Comparison of ENCODE assay signal across 8 cellular contexts in the genomic region with DNA sequence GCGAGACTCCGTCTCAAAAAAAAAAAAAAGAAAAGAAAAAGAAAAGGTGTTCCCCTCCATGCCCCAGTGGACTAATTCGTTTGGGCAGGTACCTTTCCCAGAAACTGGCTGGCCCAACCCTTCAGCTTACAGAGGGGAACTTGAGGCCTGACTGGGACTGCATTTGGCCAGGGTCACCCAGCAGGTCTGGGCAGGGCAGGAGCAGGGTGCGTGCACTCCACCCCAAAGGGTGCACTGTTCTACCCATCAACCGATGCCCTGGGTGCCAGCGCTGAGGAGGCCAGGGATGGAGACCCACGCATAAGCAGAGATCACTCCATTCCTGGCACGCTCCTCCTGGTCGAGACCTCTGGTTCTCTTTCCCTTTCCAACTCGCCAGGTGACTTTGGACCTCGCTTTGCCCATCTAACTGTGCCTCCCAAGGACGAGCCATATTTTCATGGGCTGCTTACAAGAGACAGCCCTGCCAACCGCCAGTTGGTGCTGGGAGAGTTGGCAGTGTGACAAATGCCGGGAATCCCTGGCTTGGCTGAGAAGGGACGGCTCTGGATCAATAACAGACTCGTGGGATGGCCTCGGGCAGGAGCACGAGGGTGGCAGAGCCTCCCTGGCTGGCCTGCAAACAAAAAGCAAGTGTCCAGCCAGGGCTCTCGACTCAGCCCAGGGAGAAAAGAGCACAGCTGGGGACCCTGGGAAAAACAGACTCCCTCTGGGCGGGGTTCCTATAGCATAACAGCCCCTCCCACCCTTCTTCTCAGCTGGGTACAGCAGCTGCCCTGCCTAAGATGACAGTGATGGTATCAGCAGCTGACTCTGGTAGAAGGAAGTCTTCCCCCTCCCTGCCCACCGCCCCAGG. TPM values are rescaled to one million over a fixed set of nuclear protein-coding genes. Genes with fewer than 3 reads are reported as not detected.
A peak's percentile ranks its signal among the peaks of the same experiment; 100 is the strongest.
DNase-seq lines count a peak whose midpoint lies in the region; ATAC-seq and TF ChIP-seq lines count a peak whose summit lies in the region.

No MANE protein-coding gene starts in this region.

- TF ChIP-seq CTCF in chondrocyte (IDR thresholded peaks at IDR 0.05) = no peak

- H3K4me1 Mint-ChIP-seq in chondrocyte (ENCODE audit: low read depth) = peaks cover 30% of the 10 kb centered on the region
- peaks cover 12% of the 10 kb centered on the region for H3K4me1 Mint-ChIP-seq in activated naive CD4-positive, alpha-beta T cell treated with anti-CD3 and anti-CD28 coated beads, Interleukin-2, amount 10 ng/mL, durations not matched to agents 7 days and 5 days

- no peak for ATAC-seq in HG03521 (IDR thresholded peaks at IDR 0.05; ENCODE audit: unreplicated experiment)

- no peak overlapping the region for H3K4me3 Mint-ChIP-seq in chondrocyte (ENCODE audit: unreplicated experiment)
- H3K4me3 Mint-ChIP-seq in activated naive CD4-positive, alpha-beta T cell treated with anti-CD3 and anti-CD28 coated beads, Interleukin-2, amount 10 ng/mL, durations not matched to agents 7 days and 5 days = no peak overlapping the region

- peak overlapping the region; percentile 85 for H3K27ac Mint-ChIP-seq in chondrocyte (ENCODE audit: unreplicated experiment)
- H3K27ac Mint-ChIP-seq in activated naive CD4-positive, alpha-beta T cell treated with anti-CD3 and anti-CD28 coated beads, Interleukin-2, amount 10 ng/mL, durations not matched to agents 7 days and 5 days = no peak overlapping the region

- CTCF ChIA-PET in activated naive CD4-positive, alpha-beta T cell treated with anti-CD3 and anti-CD28 coated beads, Interleukin-2, amount 10 ng/mL, durations not matched to agents 7 days and 5 days (lab: Charles Lee) = interaction anchor here (1.0 to 5.6 kb wide), 2 partner anchors 19 to 133 kb away, joined by 3 to 73 read pairs; no protein-coding TSS in a partner anchor

- H3K27me3 Mint-ChIP-seq in chondrocyte (ENCODE audit: low read depth) = no peaks in the 10 kb centered on the region
- peaks cover 15% of the 10 kb centered on the region for H3K27me3 Mint-ChIP-seq in activated naive CD4-positive, alpha-beta T cell treated with anti-CD3 and anti-CD28 coated beads, Interleukin-2, amount 10 ng/mL, durations not matched to agents 7 days and 5 days

- DNase-seq in DMS153 treated with DMSO at 0.1 percent for 48 hours (lab: John Stamatoyannopoulos, UW; ENCODE audit: unreplicated experiment) (peak; percentile 64), NCI-H446 treated with DMSO at 0.1 percent for 48 hours (lab: John Stamatoyannopoulos, UW) (peak; percentile 68), chondrocyte (ENCODE audit: low spot score) (no peak), occipital lobe (lab: John Stamatoyannopoulos, UW) (peak; percentile 46), HK-2 (ENCODE audit: unreplicated experiment) (no peak), NCI-H226 (no peak)
- no peak for DNase-seq in activated naive CD4-positive, alpha-beta T cell treated with anti-CD3 and anti-CD28 coated beads, Interleukin-2, amount 10 ng/mL, durations not matched to agents 7 days and 5 days

- H3K9me3 Mint-ChIP-seq in chondrocyte (ENCODE audit: low read depth) = no peaks in the 10 kb centered on the region
- H3K9me3 Mint-ChIP-seq in activated naive CD4-positive, alpha-beta T cell treated with anti-CD3 and anti-CD28 coated beads, Interleukin-2, amount 10 ng/mL, durations not matched to agents 7 days and 5 days = no peaks in the 10 kb centered on the region

- H3K36me3 Mint-ChIP-seq in chondrocyte (ENCODE audit: low read depth) = no peaks in the 10 kb centered on the region
- no peaks in the 10 kb centered on the region for H3K36me3 Mint-ChIP-seq in activated naive CD4-positive, alpha-beta T cell treated with anti-CD3 and anti-CD28 coated beads, Interleukin-2, amount 10 ng/mL, durations not matched to agents 7 days and 5 days

RNA-seq across cellular contexts. Expression of a gene that starts 7.9 kb away (rescaled TPM):
- total RNA-seq in chondrocyte (1,313 to 1,335 TPM (median 1,322 TPM) in 3 replicates), occipital lobe (2.7 TPM)

RNA-seq across cellular contexts. Expression of a gene that starts 48.5 kb away (rescaled TPM):
- total RNA-seq in chondrocyte = 195 to 208 TPM (median 205 TPM) in 3 replicates
- 387 TPM for total RNA-seq in occipital lobe

Comparison
In these comparisons a context has a peak if more than half of its experiments do, and no peak if none do; other contexts are left out.
1. DNase-seq: peak in DMS153 treated with DMSO at 0.1 percent for 48 hours (single experiment), NCI-H446 treated with DMSO at 0.1 percent for 48 hours (single experiment) and occipital lobe (single experiment); none in chondrocyte (single experiment), activated naive CD4-positive, alpha-beta T cell treated with anti-CD3 and anti-CD28 coated beads, Interleukin-2, amount 10 ng/mL, durations not matched to agents 7 days and 5 days (single experiment), HK-2 (single experiment) and NCI-H226 (single experiment).
2. RNA of a gene that starts 7.9 kb away (total RNA-seq): 1,313 to 1,335 TPM in chondrocyte; 2.7 TPM in occipital lobe (single experiment); every median in the first group is over 100 times any median in the second.